In genomic region chr5:1793301-1793740, GRCh38 we compare ENCODE assay signal across 9 cellular contexts. TPM values are rescaled to one million over a fixed set of nuclear protein-coding genes. Genes with fewer than 3 reads are reported as not detected.
DNase-seq lines count a peak whose midpoint lies in the region; ATAC-seq and TF ChIP-seq lines count a peak whose summit lies in the region.
"Had no signal": no experiment of that assay in that cellular context is flagged by ENCODE, and none has a peak within 500 bp of the region (broad histone marks: within the 10 kb centered on the region; RNA-seq: fewer than 3 reads in every experiment).

No MANE protein-coding gene starts in this region.

- H2BK120ac ChIP-seq in H9 (ENCODE audit: low read depth, low read length, poor library complexity, severe bottlenecking) = no peak overlapping the region

- ATAC-seq in HG03196 (IDR thresholded peaks at IDR 0.05; ENCODE audit: unreplicated experiment) (no peak), GM18517 (IDR thresholded peaks at IDR 0.05; ENCODE audit: unreplicated experiment) (no peak)

- H3K14ac ChIP-seq in H9 (ENCODE audit: insufficient read depth, low read length) = no peak overlapping the region

- H3K9me3 Mint-ChIP-seq in activated CD4-positive, alpha-beta memory T cell treated with anti-CD3 and anti-CD28 coated beads for 36 hours = no peaks in the 10 kb centered on the region
- H3K9me3 Mint-ChIP-seq in H9 = no peaks in the 10 kb centered on the region

- H3K79me2 ChIP-seq in H9 (ENCODE audit: insufficient read depth, low read length) = no peaks in the 10 kb centered on the region

- no peak overlapping the region for H4K91ac ChIP-seq in H9 (ENCODE audit: insufficient read length, low read depth, low read length)

- no peak overlapping the region for H3K18ac ChIP-seq in H9 (ENCODE audit: insufficient read length, low read depth, low read length)

- H2BK12ac ChIP-seq in H9 (ENCODE audit: insufficient read length, low read depth, low read length) = no peak overlapping the region

- no peak overlapping the region for H3T11ph ChIP-seq in H9 (ENCODE audit: low read length)

- no peak overlapping the region for H2AFZ ChIP-seq in H9 (ENCODE audit: low read length)

- CTCF ChIA-PET in activated CD4-positive, alpha-beta memory T cell treated with anti-CD3 and anti-CD28 coated beads for 36 hours (lab: Charles Lee) = interaction anchor here (0.9 kb wide), 1 partner anchor 9 kb away, joined by 5 read pairs; no protein-coding TSS in a partner anchor

- no peak for TF ChIP-seq CTCF in H9 (conservative IDR thresholded peaks at IDR 0.05)

- no peaks in the 10 kb centered on the region for H4K20me1 ChIP-seq in H9 (ENCODE audit: control insufficient read depth, insufficient read depth, insufficient read length)

- DNase-seq in stimulated activated CD4-positive, alpha-beta T cell treated with anti-CD3 and anti-CD28 coated beads, Interleukin-12 subunit alpha, Interleukin-12 subunit beta, amount 100 ng/mL, for 4 hours = peak; percentile 21
- DNase-seq in stimulated activated CD4-positive, alpha-beta T cell treated with anti-CD3 and anti-CD28 coated beads, Interleukin-4, amount 100 ng/mL, for 1 hour = no peak
- DNase-seq in activated CD4-positive, alpha-beta memory T cell treated with anti-CD3 and anti-CD28 coated beads for 36 hours = peak; percentile 79
- DNase-seq in lung microvascular endothelial cell (ENCODE audit: low read depth in 2 of 2) (peak; percentile 36 to 63), H9 (no peak), NCI-H82 treated with DMSO at 0.1 percent for 48 hours (lab: John Stamatoyannopoulos, UW; ENCODE audit: unreplicated experiment) (no peak)

- H3K4me1 Mint-ChIP-seq in activated CD4-positive, alpha-beta memory T cell treated with anti-CD3 and anti-CD28 coated beads for 36 hours (ENCODE audit: low read depth) = peaks cover 82% of the 10 kb centered on the region
- peaks cover 23 to 24% of the 10 kb centered on the region in 2 experiments for H3K4me1 Mint-ChIP-seq in H9

- no peaks in the 10 kb centered on the region for H3K27me3 ChIP-seq in H9 (ENCODE audit: insufficient read depth, low read length)

- WGBS in H9 (ENCODE audit: extremely low coverage, insufficient read length, low lambda C conversion rate) = no CpG with 5 or more reads among the region's 10 CpGs

- H3K27ac ChIP-seq in H9 (ENCODE audit: insufficient read length, low read depth, low read length) = no peak overlapping the region
- H3K27ac ChIP-seq: C4-2B had no signal

- no peak overlapping the region for H3K23ac ChIP-seq in H9 (ENCODE audit: insufficient read length, low read depth, low read length)

- POLR2A ChIA-PET in activated CD4-positive, alpha-beta memory T cell treated with anti-CD3 and anti-CD28 coated beads for 36 hours (lab: Charles Lee) = interaction anchor here (1.7 to 2.0 kb wide), 2 partner anchors 9 to 11 kb away, joined by 8 to 14 read pairs; partner anchors contain the start of gene NDUFS6

- no peak overlapping the region for H3K4ac ChIP-seq in H9 (ENCODE audit: low read depth, low read length)

- no peak overlapping the region for H2BK20ac ChIP-seq in H9 (ENCODE audit: low read depth, low read length, poor library complexity, severe bottlenecking)

- no peak overlapping the region for H2BK15ac ChIP-seq in H9 (ENCODE audit: low read depth, low read length)

- no peaks in the 10 kb centered on the region for H3K23me2 ChIP-seq in H9 (ENCODE audit: insufficient read length, low read depth, low read length, poor library complexity, severe bottlenecking)

- H3K27me3 Mint-ChIP-seq in activated CD4-positive, alpha-beta memory T cell treated with anti-CD3 and anti-CD28 coated beads for 36 hours = peaks cover 2% of the 10 kb centered on the region
- no peaks in the 10 kb centered on the region for H3K27me3 Mint-ChIP-seq in H9 (ENCODE audit: low read depth)

- no peak overlapping the region for H2AK5ac ChIP-seq in H9 (ENCODE audit: insufficient read length, low read length)

- peak overlapping the region; percentile 99 for H3K27ac Mint-ChIP-seq in activated CD4-positive, alpha-beta memory T cell treated with anti-CD3 and anti-CD28 coated beads for 36 hours
- H3K27ac Mint-ChIP-seq in H9 = no peak overlapping the region

- intact Hi-C loops in activated CD4-positive, alpha-beta memory T cell treated with anti-CD3 and anti-CD28 coated beads for 36 hours (cut with micrococcal nuclease) = loop anchor here (5.0 kb wide), 3 partner anchors 271 to 1521 kb away; partner anchors contain the start of genes LPCAT1 and PDCD6

- no peak overlapping the region for H3K4me2 ChIP-seq in H9 (ENCODE audit: insufficient read depth, insufficient read length, low read length)

- H3K79me1 ChIP-seq in H9 (ENCODE audit: insufficient read depth, low read depth, low read length, poor library complexity, severe bottlenecking) = peaks cover 6% of the 10 kb centered on the region

- H3K36me3 Mint-ChIP-seq in activated CD4-positive, alpha-beta memory T cell treated with anti-CD3 and anti-CD28 coated beads for 36 hours = peaks cover 19% of the 10 kb centered on the region
- peaks cover 9 to 21% (median 21%) of the 10 kb centered on the region in 3 experiments; a peak in 6 of 7 replicates for H3K36me3 Mint-ChIP-seq in H9 (ENCODE audit: insufficient read depth in 1 of 3, low read depth in 3 of 3)

- H3K56ac ChIP-seq in H9 (ENCODE audit: insufficient read length, low read depth, low read length) = no peak overlapping the region

- no peak overlapping the region for H4K8ac ChIP-seq in H9 (replicated peaks; ENCODE audit: insufficient read length, low read depth, low read length)

- no peak overlapping the region for H2BK5ac ChIP-seq in H9 (ENCODE audit: insufficient read length, low read length)

- H3K9ac ChIP-seq in H9 (ENCODE audit: extremely low read depth, insufficient read length, low read length) = no peak overlapping the region

- no peak overlapping the region for H4K5ac ChIP-seq in H9 (ENCODE audit: insufficient read length, low read depth, low read length)

- H3K4me3 Mint-ChIP-seq in activated CD4-positive, alpha-beta memory T cell treated with anti-CD3 and anti-CD28 coated beads for 36 hours = peak overlapping the region; percentile 83
- H3K4me3 Mint-ChIP-seq in H9 = no peak overlapping the region

- H3K4me1 ChIP-seq in H9 (ENCODE audit: insufficient read depth, low read length) = peaks cover 3% of the 10 kb centered on the region; the same call in 1 of the 2 replicates

- no peaks in the 10 kb centered on the region for H3K9me3 ChIP-seq in H9 (ENCODE audit: control insufficient read depth, low read depth, low read length)

RNA-seq across cellular contexts. Expression of gene MRPL36, which starts 6.3 kb away (rescaled TPM):
- 10 to 100 TPM; 60.8 to 64.7 TPM for total RNA-seq in activated CD4-positive, alpha-beta memory T cell treated with anti-CD3 and anti-CD28 coated beads for 36 hours
- total RNA-seq in lung microvascular endothelial cell (42.1 and 54.2 TPM in 2 replicates), H9 (2021) (67.3 and 68.9 TPM in 2 replicates)

RNA-seq across cellular contexts. Expression of gene NDUFS6, which starts 7.9 kb away (rescaled TPM):
- total RNA-seq in activated CD4-positive, alpha-beta memory T cell treated with anti-CD3 and anti-CD28 coated beads for 36 hours = 10 to 100 TPM; 38.9 to 39.5 TPM
- 32.3 and 33.8 TPM in 2 replicates for total RNA-seq in lung microvascular endothelial cell
- total RNA-seq in H9 (2021) = 62.5 and 63.7 TPM in 2 replicates

Comparison
In these comparisons a context has a peak if more than half of its experiments do, and no peak if none do; other contexts are left out.
1. DNase-seq: peak in stimulated activated CD4-positive, alpha-beta T cell treated with anti-CD3 and anti-CD28 coated beads, Interleukin-12 subunit alpha, Interleukin-12 subunit beta, amount 100 ng/mL, for 4 hours (single experiment), activated CD4-positive, alpha-beta memory T cell treated with anti-CD3 and anti-CD28 coated beads for 36 hours (single experiment) and lung microvascular endothelial cell (2 of 2); none in stimulated activated CD4-positive, alpha-beta T cell treated with anti-CD3 and anti-CD28 coated beads, Interleukin-4, amount 100 ng/mL, for 1 hour (single experiment), H9 (single experiment) and NCI-H82 treated with DMSO at 0.1 percent for 48 hours (single experiment).